Comparison of ENCODE assay signal across 1 cellular context in the genomic region with DNA sequence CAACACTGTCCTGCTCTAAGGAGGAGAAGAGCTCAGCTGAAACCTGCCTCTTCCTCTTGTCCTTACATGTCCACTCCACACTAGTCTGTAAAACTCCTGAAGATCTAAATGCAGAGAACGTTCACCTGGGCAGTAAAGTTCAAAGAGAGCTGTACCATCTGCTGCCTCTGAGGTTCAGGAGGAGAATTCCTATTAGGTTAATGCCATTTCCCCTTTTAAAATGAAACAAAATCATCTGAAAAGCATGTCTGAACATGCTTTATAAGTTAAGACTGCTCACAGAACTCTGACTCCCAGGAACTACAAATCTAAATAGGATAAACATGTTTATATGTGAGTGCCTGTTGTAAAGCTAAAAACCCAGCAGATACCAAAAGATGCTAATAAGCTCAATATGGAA.
TF ChIP-seq lines count a peak whose summit lies in the region.

No MANE protein-coding gene starts in this region.

TF ChIP-seq in SK-N-SH treated with all-trans-retinoic acid at 6 μM for 48 hours, 23 proteins besides CTCF, POLR2A, EP300 and RAD21 (continued from another document):
- no peak for TF ChIP-seq POU6F1 (CRISPR knock-in tag; IDR thresholded peaks at IDR 0.05; ENCODE audit: borderline replicate concordance, low read depth)
- no peak for TF ChIP-seq ZNF8 (CRISPR knock-in tag; IDR thresholded peaks at IDR 0.05)
- no peak for TF ChIP-seq ARNTL (CRISPR knock-in tag; IDR thresholded peaks at IDR 0.05; ENCODE audit: borderline replicate concordance, low read depth)
- no peak for TF ChIP-seq ZNF565 (CRISPR knock-in tag; conservative IDR thresholded peaks at IDR 0.05; ENCODE audit: low read depth)
- no peak for TF ChIP-seq SNAI2 (CRISPR knock-in tag; IDR thresholded peaks at IDR 0.05)
- TF ChIP-seq, protein P1, sequence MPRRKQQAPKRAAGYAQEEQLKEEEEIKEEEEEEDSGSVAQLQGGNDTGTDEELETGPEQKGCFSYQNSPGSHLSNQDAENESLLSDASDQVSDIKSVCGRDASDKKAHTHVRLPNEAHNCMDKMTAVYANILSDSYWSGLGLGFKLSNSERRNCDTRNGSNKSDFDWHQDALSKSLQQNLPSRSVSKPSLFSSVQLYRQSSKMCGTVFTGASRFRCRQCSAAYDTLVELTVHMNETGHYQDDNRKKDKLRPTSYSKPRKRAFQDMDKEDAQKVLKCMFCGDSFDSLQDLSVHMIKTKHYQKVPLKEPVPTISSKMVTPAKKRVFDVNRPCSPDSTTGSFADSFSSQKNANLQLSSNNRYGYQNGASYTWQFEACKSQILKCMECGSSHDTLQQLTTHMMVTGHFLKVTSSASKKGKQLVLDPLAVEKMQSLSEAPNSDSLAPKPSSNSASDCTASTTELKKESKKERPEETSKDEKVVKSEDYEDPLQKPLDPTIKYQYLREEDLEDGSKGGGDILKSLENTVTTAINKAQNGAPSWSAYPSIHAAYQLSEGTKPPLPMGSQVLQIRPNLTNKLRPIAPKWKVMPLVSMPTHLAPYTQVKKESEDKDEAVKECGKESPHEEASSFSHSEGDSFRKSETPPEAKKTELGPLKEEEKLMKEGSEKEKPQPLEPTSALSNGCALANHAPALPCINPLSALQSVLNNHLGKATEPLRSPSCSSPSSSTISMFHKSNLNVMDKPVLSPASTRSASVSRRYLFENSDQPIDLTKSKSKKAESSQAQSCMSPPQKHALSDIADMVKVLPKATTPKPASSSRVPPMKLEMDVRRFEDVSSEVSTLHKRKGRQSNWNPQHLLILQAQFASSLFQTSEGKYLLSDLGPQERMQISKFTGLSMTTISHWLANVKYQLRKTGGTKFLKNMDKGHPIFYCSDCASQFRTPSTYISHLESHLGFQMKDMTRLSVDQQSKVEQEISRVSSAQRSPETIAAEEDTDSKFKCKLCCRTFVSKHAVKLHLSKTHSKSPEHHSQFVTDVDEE (CRISPR knock-in tag; IDR thresholded peaks at IDR 0.05): no peak
- TF ChIP-seq ISL1 (CRISPR knock-in tag; IDR thresholded peaks at IDR 0.05): no peak
- no peak for TF ChIP-seq ZFP30 (CRISPR knock-in tag; IDR thresholded peaks at IDR 0.05)
- TF ChIP-seq TCF4 (CRISPR knock-in tag; IDR thresholded peaks at IDR 0.05; ENCODE audit: borderline replicate concordance): no peak
TF ChIP-seq in SK-N-SH treated with all-trans-retinoic acid at 6 μM for 48 hours: peak in this region for 0.
